ENCODE assay signal across 32 cellular contexts in the genomic region with DNA sequence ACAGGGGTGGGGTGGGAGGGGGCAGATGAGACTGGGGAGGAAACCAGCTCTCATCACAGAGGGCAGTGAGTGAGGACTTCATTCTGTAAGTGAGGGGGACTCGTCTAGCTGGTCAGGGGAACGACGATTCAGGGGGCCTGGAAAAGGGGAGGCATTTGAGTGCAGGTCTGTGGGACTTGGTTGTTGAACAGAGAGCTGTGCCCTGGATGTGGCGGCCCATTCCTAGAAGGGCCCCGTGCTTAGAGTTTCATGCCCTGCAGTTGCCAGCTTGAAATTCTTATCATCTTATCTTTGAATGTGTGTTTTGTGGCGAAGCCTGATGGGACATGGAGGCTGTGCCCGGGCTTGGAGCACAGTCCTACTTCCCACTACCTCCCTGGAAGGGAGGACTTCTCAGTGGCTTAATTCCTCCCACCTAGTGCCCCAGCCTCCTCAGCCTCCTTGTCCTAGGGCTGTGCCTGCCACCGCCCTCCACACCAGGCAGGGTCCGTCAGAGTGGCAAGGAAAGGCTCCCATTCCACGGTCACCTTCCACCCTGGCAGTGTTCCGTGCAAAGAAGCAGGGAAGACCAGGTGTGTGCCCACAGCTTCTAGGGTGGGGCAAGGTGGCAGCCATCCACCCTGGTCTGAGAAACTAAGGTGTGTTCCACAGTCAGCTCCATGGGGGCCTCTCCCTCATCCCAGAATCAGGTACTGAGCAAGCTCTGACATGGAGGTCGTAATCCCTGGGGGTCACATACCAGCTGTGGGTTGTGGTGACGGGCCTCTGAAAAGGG. TPM values are rescaled to one million over a fixed set of nuclear protein-coding genes. Genes with fewer than 3 reads are reported as not detected.
"Had no signal": no experiment of that assay in that cellular context is flagged by ENCODE, and none has a peak within 500 bp of the region (broad histone marks: within the 10 kb centered on the region; RNA-seq: fewer than 3 reads in every experiment).

No MANE protein-coding gene starts in this region.

- H3K4me1 Mint-ChIP-seq: central memory CD8-positive, alpha-beta T cell; T-helper 17 cell had no signal

- ATAC-seq: activated naive CD4-positive, alpha-beta T cell treated with anti-CD3 and anti-CD28 coated beads, Interleukin-2, amount 50 U/mL, for 72 hours; activated T-cell treated with anti-CD3 and anti-CD28 coated beads, Interleukin-2, amount 50 U/mL, for 4 hours; Panc1; T-helper 17 cell had no signal

- H3K4me3 ChIP-seq: adrenal gland, SJSA1 had no signal

- H3K36me3 Mint-ChIP-seq: activated CD4-positive, alpha-beta memory T cell treated with anti-CD3 and anti-CD28 coated beads for 36 hours; activated naive CD4-positive, alpha-beta T cell treated with anti-CD3 and anti-CD28 coated beads, Interleukin-2, amount 50 U/mL, for 72 hours; brain had no signal

- DNase-seq: activated B cell treated with CpG ODN at 0.5 μM for 24 hours; activated CD4-positive, alpha-beta memory T cell treated with anti-CD3 and anti-CD28 coated beads for 36 hours; activated CD4-positive, alpha-beta T cell treated with anti-CD3 and anti-CD28 coated beads for 4 hours; activated CD4-positive, alpha-beta T cell treated with anti-CD3 and anti-CD28 coated beads, Interleukin-2, amount 50 U/mL, for 1 hour; activated CD4-positive, CD25-positive, alpha-beta regulatory T cell treated with anti-CD3 and anti-CD28 coated beads, Interleukin-2, amount 50 U/mL, for 72 hours; activated CD8-positive, alpha-beta memory T cell treated with anti-CD3 and anti-CD28 coated beads, Interleukin-2, amount 50 U/mL, for 4 hours; activated gamma-delta T cell treated with Interleukin-2 at 50 U/mL for 16 hours; activated naive CD4-positive, alpha-beta T cell treated with anti-CD3 and anti-CD28 coated beads for 36 hours; activated T-cell treated with anti-CD3 and anti-CD28 coated beads for 4 hours; activated T-cell treated with anti-CD3 and anti-CD28 coated beads, Interleukin-2, amount 50 U/mL, for 4 hours; adrenal gland; Karpas-422; KBM-7; NCI-H1105 treated with DMSO at 0.1 percent for 48 hours; NCI-H1436; NCI-H1694; NCI-H1930; NCI-H2081 treated with DMSO at 0.1 percent for 48 hours; NCI-H345; NCI-H524 treated with DMSO at 0.1 percent for 48 hours; SHP77 treated with DMSO at 0.1 percent for 48 hours; SK-N-SH; T-helper 17 cell; T-helper 9 cell had no signal

- H3K4me3 Mint-ChIP-seq: activated B cell treated with CpG ODN at 0.5 μM for 24 hours; activated CD4-positive, alpha-beta memory T cell treated with anti-CD3 and anti-CD28 coated beads for 36 hours; activated naive CD4-positive, alpha-beta T cell treated with anti-CD3 and anti-CD28 coated beads for 36 hours; activated T-cell treated with anti-CD3 and anti-CD28 coated beads, Interleukin-2, amount 50 U/mL, for 4 hours; activated T-helper 1 cell treated with anti-CD3 and anti-CD28 coated beads, Interleukin-12 subunit alpha, Interleukin-12 subunit beta, Interleukin-2, Interleukin-4 antibody, amounts not matched to agents 30 ng/mL and 10 ng/mL and 1 ng/mL, durations not matched to agents 14 hours and 24 hours and 36 hours; brain; central memory CD8-positive, alpha-beta T cell; T-helper 17 cell had no signal

- H3K36me3 ChIP-seq: adrenal gland, SJSA1 had no signal

- H3K27me3 ChIP-seq: adrenal gland, SJSA1 had no signal

- H3K27ac Mint-ChIP-seq: activated B cell treated with CpG ODN at 0.5 μM for 24 hours; activated CD4-positive, alpha-beta memory T cell treated with anti-CD3 and anti-CD28 coated beads for 36 hours; activated naive CD4-positive, alpha-beta T cell treated with anti-CD3 and anti-CD28 coated beads for 36 hours; activated naive CD4-positive, alpha-beta T cell treated with anti-CD3 and anti-CD28 coated beads, Interleukin-2, amount 50 U/mL, for 72 hours; activated T-helper 1 cell treated with anti-CD3 and anti-CD28 coated beads, Interleukin-12 subunit alpha, Interleukin-12 subunit beta, Interleukin-2, Interleukin-4 antibody, amounts not matched to agents 30 ng/mL and 10 ng/mL and 1 ng/mL, durations not matched to agents 14 hours and 24 hours and 36 hours; brain; T-helper 17 cell had no signal

- H3K9me3 Mint-ChIP-seq: activated B cell treated with CpG ODN at 0.5 μM for 24 hours; activated CD4-positive, alpha-beta memory T cell treated with anti-CD3 and anti-CD28 coated beads for 36 hours; activated naive CD4-positive, alpha-beta T cell treated with anti-CD3 and anti-CD28 coated beads for 36 hours; activated naive CD4-positive, alpha-beta T cell treated with anti-CD3 and anti-CD28 coated beads, Interleukin-2, amount 50 U/mL, for 72 hours; activated T-cell treated with anti-CD3 and anti-CD28 coated beads, Interleukin-2, amount 50 U/mL, for 4 hours; activated T-helper 1 cell treated with anti-CD3 and anti-CD28 coated beads, Interleukin-12 subunit alpha, Interleukin-12 subunit beta, Interleukin-2, Interleukin-4 antibody, amounts not matched to agents 30 ng/mL and 10 ng/mL and 1 ng/mL, durations not matched to agents 14 hours and 24 hours and 36 hours; central memory CD8-positive, alpha-beta T cell had no signal

RNA-seq across cellular contexts. Expression of a gene that starts 59.7 kb away (rescaled TPM):
- total RNA-seq: activated B cell treated with CpG ODN at 0.5 μM for 24 hours; activated CD4-positive, alpha-beta memory T cell treated with anti-CD3 and anti-CD28 coated beads for 36 hours; activated naive CD4-positive, alpha-beta T cell treated with anti-CD3 and anti-CD28 coated beads for 36 hours; activated naive CD4-positive, alpha-beta T cell treated with anti-CD3 and anti-CD28 coated beads, Interleukin-2, amount 50 U/mL, for 72 hours; activated T-cell treated with anti-CD3 and anti-CD28 coated beads, Interleukin-2, amount 50 U/mL, for 4 hours; activated T-helper 1 cell treated with anti-CD3 and anti-CD28 coated beads, Interleukin-12 subunit alpha, Interleukin-12 subunit beta, Interleukin-2, Interleukin-4 antibody, amounts not matched to agents 30 ng/mL and 10 ng/mL and 1 ng/mL, durations not matched to agents 14 hours and 24 hours and 36 hours; MCF 10A; RPMI7951; SJSA1; T-helper 17 cell had no signal
